In genomic region chr10:93671042-93671441, GRCh38 we compare ENCODE assay signal across 9 cellular contexts. TPM values are rescaled to one million over a fixed set of nuclear protein-coding genes. Genes with fewer than 3 reads are reported as not detected.
"Had no signal": no experiment of that assay in that cellular context is flagged by ENCODE, and none has a peak within 500 bp of the region (broad histone marks: within the 10 kb centered on the region; RNA-seq: fewer than 3 reads in every experiment).

No MANE protein-coding gene starts in this region.

- H3K4me2 ChIP-seq: GM23338 had no signal

- H3K27ac Mint-ChIP-seq: GM23338, H9 had no signal

- ATAC-seq: GM23338, K562 had no signal

- H3K4me3 Mint-ChIP-seq: GM23338, H9 had no signal

- H3K9me3 Mint-ChIP-seq: GM23338, H9 had no signal

- H2AFZ ChIP-seq: GM23338 had no signal

- FAIRE-seq: H1, K562 had no signal

- DNase-seq: H9, HCEC 1CT, IMR-90, KG1 had no signal

- H3K4me1 Mint-ChIP-seq: GM23338, H9 had no signal

- H3K27ac ChIP-seq: HL-60 had no signal

- H3K4me3 ChIP-seq: GM23338, K562 had no signal

RNA-seq across cellular contexts. Expression of gene PDE6C, which starts 58.7 kb away (rescaled TPM):
- total RNA-seq: GM23338, H1, H9, HT1080, IMR-90, K562 had no signal
- polyA plus RNA-seq: H1, IMR-90, K562 had no signal
